ENCODE assay signal across 15 cellular contexts in the genomic region with DNA sequence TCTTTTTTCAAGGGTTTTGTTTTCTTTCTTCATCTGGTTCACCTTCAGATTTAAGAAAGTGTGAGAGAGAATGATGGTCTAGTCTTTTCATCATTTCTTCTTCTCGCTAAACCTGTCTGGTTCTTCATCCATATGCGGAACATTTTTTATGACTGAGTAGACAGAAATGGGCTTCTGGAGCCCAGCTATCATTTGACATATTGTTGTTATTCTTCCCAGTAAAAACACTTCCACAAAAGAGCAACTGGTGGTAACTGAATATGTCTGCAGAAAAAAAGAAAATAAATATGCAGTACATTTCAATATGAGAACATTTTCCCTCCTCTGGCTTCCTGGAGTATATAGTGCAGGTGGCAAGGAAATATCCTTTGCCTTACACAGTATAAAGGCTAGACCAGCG.
DNase-seq lines count a peak whose midpoint lies in the region; ATAC-seq and TF ChIP-seq lines count a peak whose summit lies in the region.
"Had no signal": no experiment of that assay in that cellular context is flagged by ENCODE, and none has a peak within 500 bp of the region (broad histone marks: within the 10 kb centered on the region; RNA-seq: fewer than 3 reads in every experiment).

No MANE protein-coding gene starts in this region.

- H3K4me2 ChIP-seq in IMR-90 (ENCODE audit: low read depth, low read length) (peak overlapping the region; percentile 60), mesenchymal stem cell (ENCODE audit: low read length, poor library complexity, severe bottlenecking) (no peak overlapping the region)

- peaks cover 5% of the 10 kb centered on the region; the same call in 1 of the 2 replicates for H3K9me1 ChIP-seq in IMR-90 (ENCODE audit: insufficient read depth, low read length)

- H4K8ac ChIP-seq in IMR-90 (ENCODE audit: low read depth in 2 of 2, low read length in 2 of 2) (peak overlapping the region; percentile 8 to 57; a peak in 3 of 4 replicates), mesenchymal stem cell (ENCODE audit: low read length) (no peak overlapping the region)

- H3K79me1 ChIP-seq in IMR-90 (ENCODE audit: low read depth in 1 of 2, low read length in 2 of 2) = no peaks in the 10 kb centered on the region
- H3K79me1 ChIP-seq in mesenchymal stem cell (replicated peaks; ENCODE audit: low read length, poor library complexity, severe bottlenecking) = no peaks in the 10 kb centered on the region

- intact Hi-C loops in IMR-90 (cut with micrococcal nuclease) = loop anchor here (10.0 kb wide), 1 partner anchor 315 kb away; no protein-coding TSS in a partner anchor

- H4K20me1 ChIP-seq in IMR-90 (ENCODE audit: insufficient read depth, low read length) = no peaks in the 10 kb centered on the region

- H3K4me3 ChIP-seq in IMR-90 (ENCODE audit: insufficient read depth, low read depth, low read length) = peak overlapping the region; percentile 23; the same call in 1 of the 2 replicates
- no peak overlapping the region for H3K4me3 ChIP-seq in choroid plexus epithelial cell (ENCODE audit: low read depth, low read length)
- H3K4me3 ChIP-seq in mesenchymal stem cell (ENCODE audit: insufficient read depth in 1 of 2, low read depth in 1 of 2, low read length in 2 of 2) = peak overlapping the region in 1 of 2 experiments; percentile 45
- peak overlapping the region; percentile 44 to 51 for H3K4me3 ChIP-seq in stomach smooth muscle (ENCODE audit: low read length in 2 of 2)
- H3K4me3 ChIP-seq: skin epidermis had no signal

- H2AK5ac ChIP-seq in IMR-90 (ENCODE audit: low read depth, low read length) (peak overlapping the region; percentile 87; the same call in 1 of the 2 replicates), mesenchymal stem cell (ENCODE audit: low read length, severe bottlenecking) (peak overlapping the region; percentile 62)

- H4K5ac ChIP-seq in IMR-90 (ENCODE audit: low read depth, low read length) = peak overlapping the region; percentile 16; the same call in 1 of the 2 replicates

- TF ChIP-seq RAD21 in IMR-90 (IDR thresholded peaks at IDR 0.05; ENCODE audit: low read length) = no peak

- H2AK9ac ChIP-seq in IMR-90 (replicated peaks; ENCODE audit: low read depth, low read length, poor library complexity) = no peak overlapping the region

- dilution Hi-C loops in IMR-90 (cut with HindIII; ENCODE audit: low sequenced_read_pairs, unreplicated experiment) = no loop called here

- no CpG with 5 or more reads among the region's 3 CpGs for WGBS in IMR-90 (ENCODE audit: extremely low coverage in 2 of 2, insufficient read length in 1 of 2), 2 experiments
- 18% methylated on average over 2 of the region's 3 CpGs for WGBS in mesenchymal stem cell

- H3K18ac ChIP-seq in IMR-90 (ENCODE audit: low read depth, low read length) (peak overlapping the region; percentile 32; the same call in 1 of the 2 replicates), mesenchymal stem cell (ENCODE audit: low read depth in 1 of 2, low read length in 2 of 2) (peak overlapping the region; percentile 44 to 98)

- H3K14ac ChIP-seq in IMR-90 (replicated peaks; ENCODE audit: low read depth, low read length) = peak overlapping the region; percentile 84
- H3K14ac ChIP-seq in mesenchymal stem cell (ENCODE audit: low read length in 2 of 2) = no peak overlapping the region

- peak overlapping the region; percentile 87; the same call in 1 of the 2 replicates for H3K4ac ChIP-seq in IMR-90 (ENCODE audit: low read depth, low read length)
- H3K4ac ChIP-seq in mesenchymal stem cell (ENCODE audit: low read depth in 1 of 2, low read length in 2 of 2) = peak overlapping the region; percentile 56 to 80

- peak overlapping the region; percentile 73 for H2BK5ac ChIP-seq in IMR-90 (ENCODE audit: low read depth, low read length, poor library complexity, severe bottlenecking)
- no peak overlapping the region for H2BK5ac ChIP-seq in mesenchymal stem cell (ENCODE audit: low read depth, low read length, poor library complexity, severe bottlenecking)

- DNase-seq in IMR-90 = peak; percentile 61
- DNase-seq in choroid plexus epithelial cell (ENCODE audit: low read depth) = peak; percentile 38
- DNase-seq in mesenchymal stem cell = no peak
- no peak for DNase-seq in AG08396 (ENCODE audit: low spot score)
- DNase-seq in NCI-H524 treated with DMSO at 0.1 percent for 48 hours (lab: John Stamatoyannopoulos, UW) = no peak
- DNase-seq in amygdala (lab: John Stamatoyannopoulos, UW) = no peak
- DNase-seq in T-helper 1 cell = no peak
- DNase-seq: activated gamma-delta T cell, C1 segment of cervical spinal cord, H9, head of caudate nucleus, NCI-H1092 treated with DMSO at 0.1 percent for 48 hours, Right ventricle myocardium superior had no signal

- peak overlapping the region; percentile 69; the same call in 1 of the 2 replicates for H4K91ac ChIP-seq in IMR-90 (ENCODE audit: insufficient read depth, low read depth, low read length)
- peak overlapping the region; percentile 95 for H4K91ac ChIP-seq in mesenchymal stem cell (ENCODE audit: low read length)

- H3K36me3 ChIP-seq in IMR-90 (ENCODE audit: control insufficient read depth, insufficient read depth, low read length) = no peaks in the 10 kb centered on the region
- H3K36me3 ChIP-seq in mesenchymal stem cell (ENCODE audit: control insufficient read depth in 1 of 2, insufficient read depth in 2 of 2, low read depth in 1 of 2, low read length in 2 of 2) = no peaks in the 10 kb centered on the region
- no peaks in the 10 kb centered on the region for H3K36me3 ChIP-seq in stomach smooth muscle (ENCODE audit: control insufficient read depth in 2 of 2, insufficient read depth in 2 of 2, low read length in 2 of 2)

- in situ Hi-C loops in IMR-90 (cut with MboI; ENCODE audit: low sequenced_read_pairs) = no loop called here

- peak overlapping the region; percentile 91; the same call in 1 of the 2 replicates for H2BK20ac ChIP-seq in IMR-90 (ENCODE audit: low read depth, low read length)

- H3K23ac ChIP-seq in IMR-90 (ENCODE audit: low read depth, low read length) = peak overlapping the region; percentile 64; the same call in 1 of the 2 replicates
- no peak overlapping the region for H3K23ac ChIP-seq in mesenchymal stem cell (ENCODE audit: low read length in 2 of 2)

- H2BK15ac ChIP-seq in IMR-90 (ENCODE audit: low read depth, low read length) (peak overlapping the region; percentile 80; the same call in 2 of the 3 replicates), mesenchymal stem cell (ENCODE audit: low read depth, poor library complexity, severe bottlenecking) (peak overlapping the region; percentile 15)

- H3K4me1 ChIP-seq in IMR-90 (ENCODE audit: control insufficient read depth, insufficient read depth, low read length) = peaks cover 5% of the 10 kb centered on the region
- peaks cover 3% of the 10 kb centered on the region for H3K4me1 ChIP-seq in mesenchymal stem cell (ENCODE audit: control insufficient read depth, insufficient read depth, low read depth, low read length)
- peaks cover 13% of the 10 kb centered on the region for H3K4me1 ChIP-seq in stomach smooth muscle (ENCODE audit: control insufficient read depth, insufficient read depth, low read length)

- H2BK120ac ChIP-seq in IMR-90 (ENCODE audit: low read depth, low read length) (peak overlapping the region; percentile 94), mesenchymal stem cell (ENCODE audit: low read depth, low read length) (peak overlapping the region; percentile 86)

- H3K27me3 ChIP-seq in IMR-90 (ENCODE audit: control insufficient read depth, insufficient read depth, low read length) = no peaks in the 10 kb centered on the region
- peaks cover 0 to 18% of the 10 kb centered on the region in 2 experiments for H3K27me3 ChIP-seq in mesenchymal stem cell (ENCODE audit: control insufficient read depth in 1 of 2, insufficient read depth in 1 of 2, low read length in 2 of 2)
- H3K27me3 ChIP-seq in stomach smooth muscle (ENCODE audit: control insufficient read depth in 1 of 2, insufficient read depth in 2 of 2, low read length in 2 of 2) = no peaks in the 10 kb centered on the region

- CTCF ChIA-PET in IMR-90 (lab: Yijun Ruan, JAX) = no interaction called here

- POLR2A ChIA-PET in IMR-90 (lab: Charles Lee; ENCODE audit: unreplicated experiment) = no interaction called here

- no peak for TF ChIP-seq POLR2A in IMR-90 (IDR thresholded peaks at IDR 0.05; ENCODE audit: low read depth, low read length)

- TF ChIP-seq CTCF in IMR-90 (conservative IDR thresholded peaks at IDR 0.05; ENCODE audit: low read depth, low read length) (no peak), choroid plexus epithelial cell (conservative IDR thresholded peaks at IDR 0.05; ENCODE audit: low read depth, low read length) (no peak)

- peak overlapping the region; percentile 21; the same call in 1 of the 2 replicates for H3K27ac ChIP-seq in IMR-90 (ENCODE audit: insufficient read depth, low read length)
- peak overlapping the region; percentile 51 for H3K27ac ChIP-seq in mesenchymal stem cell (ENCODE audit: low read length, poor library complexity, severe bottlenecking)
- peak overlapping the region; percentile 77 for H3K27ac ChIP-seq in stomach smooth muscle (ENCODE audit: low read length)

- no peak overlapping the region for H2AFZ ChIP-seq in IMR-90 (replicated peaks; ENCODE audit: low read length, poor library complexity)
- H2AFZ ChIP-seq in mesenchymal stem cell (ENCODE audit: low read depth, low read length) = no peak overlapping the region

- peak overlapping the region; percentile 83 to 99 for H2BK12ac ChIP-seq in mesenchymal stem cell (ENCODE audit: low read length in 2 of 2)

- H3K9ac ChIP-seq in IMR-90 (ENCODE audit: low read depth, low read length) (no peak overlapping the region), mesenchymal stem cell (ENCODE audit: low read length) (peak overlapping the region; percentile 9), stomach smooth muscle (ENCODE audit: low read length in 2 of 2) (peak overlapping the region; percentile 13 to 69)

- 0 out of 2 replicates have a peak overlapping the region, but pooled peaks have one; percentile 38 for H3K56ac ChIP-seq in IMR-90 (ENCODE audit: extremely low read depth, insufficient read depth, low read length)

- BruUV-seq in IMR-90 (replicated peaks; lab: Mats Ljungman, UMichigan) = no TSS peak

- H3K9me3 ChIP-seq in IMR-90 (ENCODE audit: control insufficient read depth, insufficient read depth, low read length) (peaks cover 2% of the 10 kb centered on the region), mesenchymal stem cell (ENCODE audit: control insufficient read depth, low read length) (peaks cover 11% of the 10 kb centered on the region), stomach smooth muscle (ENCODE audit: control insufficient read depth in 2 of 2, low read length in 2 of 2) (peaks cover 0 to 4% of the 10 kb centered on the region in 2 donors)

- ATAC-seq in IMR-90 (ENCODE audit: low read depth) = peak; percentile 57

TF ChIP-seq in IMR-90, 13 proteins besides CTCF, POLR2A, EP300 and RAD21 (continues in another document):
- no peak for TF ChIP-seq NFE2L2 (IDR thresholded peaks at IDR 0.05; ENCODE audit: low read depth, low read length)
- no peak for TF ChIP-seq MAFK (IDR thresholded peaks at IDR 0.05; ENCODE audit: low read depth, low read length)
- TF ChIP-seq RCOR1 (IDR thresholded peaks at IDR 0.05; ENCODE audit: insufficient replicate concordance, low read length) = no peak

Comparison
In these comparisons a context has a peak if more than half of its experiments do, and no peak if none do; other contexts are left out.
1. DNase-seq: peak in IMR-90 (single experiment) and choroid plexus epithelial cell (single experiment); none in mesenchymal stem cell (single experiment), AG08396 (single experiment), NCI-H524 treated with DMSO at 0.1 percent for 48 hours (single experiment), amygdala (0 of 56) and T-helper 1 cell (0 of 5).
2. H3K27ac ChIP-seq: peak in every context shown above with its lines; median percentile 77 in stomach smooth muscle; 51 in mesenchymal stem cell; 21 in IMR-90.